Comparison of ENCODE assay signal across 19 cellular contexts in the genomic region with DNA sequence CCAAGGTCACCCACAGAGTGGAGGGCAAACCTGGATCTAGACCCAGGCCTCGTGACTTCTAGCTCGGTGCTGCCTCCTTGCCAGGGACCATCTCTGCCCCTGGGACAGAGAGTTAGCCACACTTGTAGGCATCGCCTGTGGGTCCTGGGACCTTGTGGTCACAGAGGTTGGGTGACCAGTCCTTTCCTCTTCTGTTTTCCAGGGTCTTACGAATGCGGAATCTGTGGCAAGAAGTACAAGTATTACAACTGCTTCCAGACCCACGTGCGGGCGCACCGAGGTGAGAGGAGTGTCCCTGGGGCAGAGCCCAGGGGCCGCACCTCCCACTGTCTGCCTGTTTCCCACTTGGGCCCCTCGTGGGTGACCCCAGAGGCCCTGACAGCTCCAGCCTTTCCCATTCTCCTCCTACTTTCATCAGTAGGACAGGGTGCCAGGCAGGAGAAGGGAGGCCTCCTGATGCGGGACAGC.
DNase-seq lines count a peak whose midpoint lies in the region; TF ChIP-seq lines count a peak whose summit lies in the region.
"Had no signal": no experiment of that assay in that cellular context is flagged by ENCODE, and none has a peak within 500 bp of the region (broad histone marks: within the 10 kb centered on the region; RNA-seq: fewer than 3 reads in every experiment).

No MANE protein-coding gene starts in this region.

- peak overlapping the region; percentile 73 to 95 (median 84); a peak in 20 of 22 replicates for H3K4me2 ChIP-seq in BLaER1 treated with 17β-estradiol and CSF1 and Interleukin-3, amounts not matched to agents 10 nM and 100 nM
- H3K4me2 ChIP-seq in GM23248 (ENCODE audit: unreplicated experiment), result no peak overlapping the region
- H3K4me2 ChIP-seq: neural progenitor cell had no signal

- POLR2A ChIA-PET in A673 (lab: Charles Lee; ENCODE audit: low non-redundant PET), result no interaction called here
- POLR2A ChIA-PET in GM10248 (lab: Yijun Ruan, JAX), result no interaction called here

- peak overlapping the region in 5 of 11 experiments; percentile 10 to 66 (median 57); a peak in 4 of 22 replicates for H3K27ac ChIP-seq in BLaER1 treated with 17β-estradiol and CSF1 and Interleukin-3, amounts not matched to agents 10 nM and 100 nM
- H3K27ac ChIP-seq in esophagus muscularis mucosa (replicated peaks in 1 of 4) (no peak overlapping the region), A673 (ENCODE audit: low read depth, low read length, poor library complexity, severe bottlenecking) (no peak overlapping the region), GM23248 (no peak overlapping the region)
- H3K27ac ChIP-seq: lower lobe of right lung, neural progenitor cell, psoas muscle, WERI-Rb-1 had no signal

- H3F3A ChIP-seq in GM23248 (ENCODE audit: insufficient read depth), result no peaks in the 10 kb centered on the region

- H4K20me1 ChIP-seq in BLaER1 treated with 17β-estradiol and CSF1 and Interleukin-3, amounts not matched to agents 10 nM and 100 nM, result peaks cover 0 to 86% (median 19%) of the 10 kb centered on the region in 11 experiments; a peak in 11 of 22 replicates
- no peaks in the 10 kb centered on the region for H4K20me1 ChIP-seq in GM23248 (ENCODE audit: insufficient read depth)

- no TSS peak for BruUV-seq in A673 (replicated peaks; lab: Mats Ljungman, UMichigan)

- DNase-seq in H7 (peak; percentile 25), esophagus muscularis mucosa (ENCODE audit: extremely low spot score) (peak; percentile 57), posterior vena cava (ENCODE audit: low spot score) (peak; percentile 77), A673 (ENCODE audit: low spot score) (no peak), GM23248 (no peak), GM10248 (ENCODE audit: extremely low spot score) (no peak)
- DNase-seq: activated CD4-positive, alpha-beta T cell treated with anti-CD3 and anti-CD28 coated beads, Interleukin-2, amount 50 U/mL, for 4 hours; activated naive CD4-positive, alpha-beta T cell treated with anti-CD3 and anti-CD28 coated beads, Interleukin-2, amount 50 U/mL, for 16 hours; anterior cingulate cortex; lower lobe of right lung; NCI-H1105 treated with DMSO at 0.1 percent for 48 hours; NCI-H2029 treated with DMSO at 0.1 percent for 48 hours; NCI-H345; psoas muscle; stimulated activated CD4-positive, alpha-beta T cell treated with anti-CD3 and anti-CD28 coated beads, Interleukin-2, amount 100 ng/mL, for 24 hours; WERI-Rb-1 had no signal

- in situ Hi-C loops in GM23248 (cut with MboI), result no loop called here

- no peaks in the 10 kb centered on the region for H3K9me2 ChIP-seq in GM23248 (ENCODE audit: insufficient read depth)

- TF ChIP-seq CTCF in esophagus muscularis mucosa (IDR thresholded peaks at IDR 0.05), result no peak
- no peak for TF ChIP-seq CTCF in A673 (conservative IDR thresholded peaks at IDR 0.05; ENCODE audit: low read depth, low read length)
- TF ChIP-seq CTCF in GM10248 (IDR thresholded peaks at IDR 0.05; ENCODE audit: control extremely low read depth, extremely low read depth, low read depth, missing control alignments), result no peak

- intact Hi-C loops in esophagus muscularis mucosa (cut with DNase I), result no loop called here
- intact Hi-C loops in posterior vena cava (cut with DNase I), result no loop called here
- intact Hi-C loops in A673 (cut with micrococcal nuclease; ENCODE audit: unreplicated experiment), result no loop called here

- H3K9me3 ChIP-seq in BLaER1 treated with 17β-estradiol and CSF1 and Interleukin-3, amounts not matched to agents 10 nM and 100 nM (replicated peaks in 1 of 11), result peaks cover 0 to 12% (median 0%) of the 10 kb centered on the region in 11 experiments; a peak in 5 of 22 replicates
- H3K9me3 ChIP-seq in esophagus muscularis mucosa (no peaks in the 10 kb centered on the region), A673 (ENCODE audit: low read depth, low read length, poor library complexity, severe bottlenecking) (no peaks in the 10 kb centered on the region), GM23248 (ENCODE audit: low read depth) (no peaks in the 10 kb centered on the region)
- H3K9me3 ChIP-seq: lower lobe of right lung, psoas muscle had no signal

- no peak for TF ChIP-seq EP300 in esophagus muscularis mucosa (IDR thresholded peaks at IDR 0.05)

- no peak overlapping the region for H2AFZ ChIP-seq in GM23248
- H2AFZ ChIP-seq: neural progenitor cell had no signal

- no peak for TF ChIP-seq POLR2A in esophagus muscularis mucosa (IDR thresholded peaks at IDR 0.05; ENCODE audit: low read depth)

- 91% methylated on average over 10 of the region's 12 CpGs for WGBS in esophagus muscularis mucosa
- 91 to 92% methylated on average over 11 to 12 of the region's 12 CpGs for WGBS in GM23248 (ENCODE audit: low coverage in 1 of 2, low lambda C conversion rate in 2 of 2, missing lambda C conversion rate in 2 of 2), 2 experiments

- H3K27me3 ChIP-seq in BLaER1 treated with 17β-estradiol and CSF1 and Interleukin-3, amounts not matched to agents 10 nM and 100 nM, result peaks cover 0 to 41% (median 0%) of the 10 kb centered on the region in 11 experiments; a peak in 4 of 22 replicates
- H3K27me3 ChIP-seq in H7 (ENCODE audit: control insufficient read depth, insufficient read depth, low read length) (no peaks in the 10 kb centered on the region), esophagus muscularis mucosa (no peaks in the 10 kb centered on the region), A673 (replicated peaks; ENCODE audit: insufficient read depth, low read depth, low read length, poor library complexity) (no peaks in the 10 kb centered on the region), GM23248 (replicated peaks; ENCODE audit: insufficient read depth) (no peaks in the 10 kb centered on the region)
- H3K27me3 ChIP-seq: cardiac muscle cell, neural progenitor cell had no signal

- CTCF ChIA-PET in A673 (lab: Charles Lee) (no interaction called here), GM10248 (lab: Yijun Ruan, JAX) (no interaction called here)

- peaks cover 0 to 81% (median 68%) of the 10 kb centered on the region in 11 experiments; a peak in 18 of 22 replicates for H3K36me3 ChIP-seq in BLaER1 treated with 17β-estradiol and CSF1 and Interleukin-3, amounts not matched to agents 10 nM and 100 nM
- peaks cover 5% of the 10 kb centered on the region for H3K36me3 ChIP-seq in H7 (replicated peaks; ENCODE audit: control insufficient read depth, insufficient read depth, low read length)
- H3K36me3 ChIP-seq in esophagus muscularis mucosa, result peaks cover 0 to under 1% (median 0%) of the 10 kb centered on the region in 4 donors
- H3K36me3 ChIP-seq in A673 (ENCODE audit: insufficient read depth, low read length, poor library complexity, severe bottlenecking), result peaks cover 12% of the 10 kb centered on the region
- H3K36me3 ChIP-seq in GM23248 (ENCODE audit: low read depth), result no peaks in the 10 kb centered on the region
- H3K36me3 ChIP-seq: lower lobe of right lung, neural progenitor cell, WERI-Rb-1 had no signal

- no peaks in the 10 kb centered on the region for H3K79me2 ChIP-seq in GM23248 (ENCODE audit: insufficient read depth)

- H3K9ac ChIP-seq in BLaER1 treated with 17β-estradiol and CSF1 and Interleukin-3, amounts not matched to agents 10 nM and 100 nM, result peak overlapping the region in 1 of 11 experiments; percentile 24; a peak in 2 of 22 replicates
- H3K9ac ChIP-seq in GM23248, result no peak overlapping the region
- H3K9ac ChIP-seq: neural progenitor cell had no signal

- H3K4me1 ChIP-seq in BLaER1 treated with 17β-estradiol and CSF1 and Interleukin-3, amounts not matched to agents 10 nM and 100 nM, result peaks cover 43 to 88% (median 71%) of the 10 kb centered on the region in 10 experiments
- H3K4me1 ChIP-seq in esophagus muscularis mucosa, result peaks cover 7 to 16% (median 10%) of the 10 kb centered on the region in 4 donors
- H3K4me1 ChIP-seq in A673 (ENCODE audit: insufficient read depth, low read length, poor library complexity, severe bottlenecking), result peaks cover 30% of the 10 kb centered on the region
- peaks cover 7% of the 10 kb centered on the region; the same call in 1 of the 2 replicates for H3K4me1 ChIP-seq in GM23248 (ENCODE audit: insufficient read depth)
- H3K4me1 ChIP-seq: neural progenitor cell, psoas muscle had no signal

- no peak overlapping the region; a peak in 1 of 20 replicates for H3K4me3 ChIP-seq in BLaER1 treated with 17β-estradiol and CSF1 and Interleukin-3, amounts not matched to agents 10 nM and 100 nM
- H3K4me3 ChIP-seq in H7 (ENCODE audit: insufficient read depth, low read depth, low read length) (no peak overlapping the region), esophagus muscularis mucosa (no peak overlapping the region), A673 (ENCODE audit: low read depth, low read length, poor library complexity, severe bottlenecking) (no peak overlapping the region), GM23248 (no peak overlapping the region)
- H3K4me3 ChIP-seq: cardiac muscle cell, lower lobe of right lung, neural progenitor cell, psoas muscle had no signal

Comparison
In these comparisons a context has a peak if more than half of its experiments do, and no peak if none do; other contexts are left out.
1. DNase-seq: peak in H7 (single experiment), esophagus muscularis mucosa (single experiment) and posterior vena cava (single experiment); none in A673 (single experiment), GM23248 (single experiment) and GM10248 (single experiment).